In the genomic region with DNA sequence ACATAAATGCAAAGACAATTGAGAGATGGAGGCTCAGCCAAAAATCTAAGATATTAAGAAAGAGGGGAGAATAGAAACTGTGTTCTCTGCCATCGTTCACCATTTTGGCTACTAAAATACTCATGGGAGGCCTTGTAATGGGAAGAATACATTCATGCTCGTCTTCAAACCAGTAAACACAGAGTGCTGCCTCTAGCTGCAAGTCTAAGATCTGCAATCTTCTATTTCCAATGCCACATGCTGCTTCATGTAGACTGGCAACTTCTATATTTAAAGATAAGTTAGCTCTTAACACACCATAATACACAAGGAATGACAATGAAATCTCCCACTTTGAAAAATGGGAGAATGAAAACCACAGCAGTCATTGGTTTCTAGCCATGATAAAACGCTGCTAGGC, we compare ENCODE assay signal across 24 cellular contexts.
DNase-seq lines count a peak whose midpoint lies in the region; FAIRE-seq and TF ChIP-seq lines count a peak whose summit lies in the region.
"Had no signal": no experiment of that assay in that cellular context is flagged by ENCODE, and none has a peak within 500 bp of the region (broad histone marks: within the 10 kb centered on the region; RNA-seq: fewer than 3 reads in every experiment).

No MANE protein-coding gene starts in this region.

- no peaks in the 10 kb centered on the region for H3K27me3 Mint-ChIP-seq in neural crest cell (ENCODE audit: low read depth)
- H3K27me3 Mint-ChIP-seq: activated naive CD8-positive, alpha-beta T cell treated with anti-CD3 and anti-CD28 coated beads, Interleukin-2, amount 50 U/mL, for 24 hours; CD4-positive, alpha-beta T cell had no signal

- no peak for FAIRE-seq in bronchial epithelial cell (lab: Jason Lieb, UNC)
- FAIRE-seq: endothelial cell of umbilical vein, GM12891, small intestine, TTC549 had no signal

- H3K27ac Mint-ChIP-seq in neural crest cell (ENCODE audit: unreplicated experiment), result no peak overlapping the region
- H3K27ac Mint-ChIP-seq: activated CD4-positive, alpha-beta memory T cell treated with anti-CD3 and anti-CD28 coated beads, Interleukin-2, amount 10 ng/mL, durations not matched to agents 7 days and 5 days; activated naive CD8-positive, alpha-beta T cell treated with anti-CD3 and anti-CD28 coated beads, Interleukin-2, amount 50 U/mL, for 24 hours; activated T-helper 1 cell treated with anti-CD3 and anti-CD28 coated beads, Interleukin-12 subunit alpha, Interleukin-12 subunit beta, Interleukin-2, Interleukin-4 antibody, amounts not matched to agents 30 ng/mL and 10 ng/mL and 1 ng/mL, durations not matched to agents 14 hours and 24 hours and 36 hours; CD4-positive, alpha-beta T cell; stimulated activated effector memory CD8-positive, alpha-beta T cell treated with anti-CD3 and anti-CD28 coated beads, Interleukin-12 subunit alpha, Interleukin-12 subunit beta, amount 100 ng/mL, for 72 hours had no signal

- H3K36me3 Mint-ChIP-seq in neural crest cell (ENCODE audit: low read depth), result peaks cover 24% of the 10 kb centered on the region
- H3K36me3 Mint-ChIP-seq: stimulated activated effector memory CD8-positive, alpha-beta T cell treated with anti-CD3 and anti-CD28 coated beads, Interleukin-12 subunit alpha, Interleukin-12 subunit beta, amount 100 ng/mL, for 72 hours had no signal

- TF ChIP-seq CTCF in bronchial epithelial cell (IDR thresholded peaks at IDR 0.05; ENCODE audit: insufficient read depth, low read length, severe bottlenecking) (no peak), neural crest cell (conservative IDR thresholded peaks at IDR 0.05) (peak; percentile 24)

- peaks cover 40% of the 10 kb centered on the region for H3K9me3 Mint-ChIP-seq in neural crest cell
- H3K9me3 Mint-ChIP-seq: activated CD4-positive, alpha-beta memory T cell treated with anti-CD3 and anti-CD28 coated beads, Interleukin-2, amount 10 ng/mL, durations not matched to agents 7 days and 5 days had no signal

- DNase-seq in DMS 273 (lab: John Stamatoyannopoulos, UW; ENCODE audit: unreplicated experiment) (peak; percentile 0), DMS 273 treated with DMSO at 0.1 percent for 48 hours (lab: John Stamatoyannopoulos, UW) (no peak), MV-4-11 (lab: John Stamatoyannopoulos, UW) (peak; percentile 24), bronchial epithelial cell (ENCODE audit: low read depth) (peak; percentile 5), neural crest cell (ENCODE audit: low read depth, low spot score) (no peak), middle frontal gyrus (ENCODE audit: extremely low spot score, low spot score) (no peak), HuH-7.5 (ENCODE audit: low spot score) (no peak), medulla oblongata (ENCODE audit: extremely low spot score) (no peak)
- DNase-seq: 8988T; activated CD4-positive, alpha-beta memory T cell treated with anti-CD3 and anti-CD28 coated beads, Interleukin-2, amount 10 ng/mL, durations not matched to agents 7 days and 5 days; activated naive CD8-positive, alpha-beta T cell treated with anti-CD3 and anti-CD28 coated beads, Interleukin-2, amount 50 U/mL, for 24 hours; CD4-positive, alpha-beta T cell; KG1; NCI-H1436; NCI-H2227 treated with DMSO at 0.1 percent for 48 hours; small intestine had no signal

- H3K4me3 ChIP-seq in bronchial epithelial cell (ENCODE audit: low read depth, low read length), result no peak overlapping the region
- H3K4me3 ChIP-seq: HAP-1, SK-N-MC, tibial nerve had no signal

- peaks cover 12% of the 10 kb centered on the region for H3K4me1 Mint-ChIP-seq in neural crest cell
- H3K4me1 Mint-ChIP-seq: activated CD4-positive, alpha-beta memory T cell treated with anti-CD3 and anti-CD28 coated beads, Interleukin-2, amount 10 ng/mL, durations not matched to agents 7 days and 5 days; stimulated activated effector memory CD8-positive, alpha-beta T cell treated with anti-CD3 and anti-CD28 coated beads, Interleukin-12 subunit alpha, Interleukin-12 subunit beta, amount 100 ng/mL, for 72 hours had no signal

- H3K27me3 ChIP-seq in bronchial epithelial cell (ENCODE audit: control insufficient read depth, insufficient read depth, low read length), result no peaks in the 10 kb centered on the region
- H3K27me3 ChIP-seq: tibial nerve had no signal

- no peak overlapping the region for H3K4me3 Mint-ChIP-seq in neural crest cell
- H3K4me3 Mint-ChIP-seq: activated CD4-positive, alpha-beta memory T cell treated with anti-CD3 and anti-CD28 coated beads, Interleukin-2, amount 10 ng/mL, durations not matched to agents 7 days and 5 days; activated naive CD8-positive, alpha-beta T cell treated with anti-CD3 and anti-CD28 coated beads, Interleukin-2, amount 50 U/mL, for 24 hours; activated T-helper 1 cell treated with anti-CD3 and anti-CD28 coated beads, Interleukin-12 subunit alpha, Interleukin-12 subunit beta, Interleukin-2, Interleukin-4 antibody, amounts not matched to agents 30 ng/mL and 10 ng/mL and 1 ng/mL, durations not matched to agents 14 hours and 24 hours and 36 hours; CD4-positive, alpha-beta T cell; stimulated activated effector memory CD8-positive, alpha-beta T cell treated with anti-CD3 and anti-CD28 coated beads, Interleukin-12 subunit alpha, Interleukin-12 subunit beta, amount 100 ng/mL, for 72 hours had no signal

- no peaks in the 10 kb centered on the region for H3K36me3 ChIP-seq in bronchial epithelial cell (ENCODE audit: control insufficient read depth, insufficient read depth, low read length)
- H3K36me3 ChIP-seq: HAP-1, tibial nerve had no signal

Comparison
In these comparisons a context has a peak if more than half of its experiments do, and no peak if none do; other contexts are left out.
1. DNase-seq: peak in DMS 273 (single experiment), MV-4-11 (single experiment) and bronchial epithelial cell (single experiment); none in DMS 273 treated with DMSO at 0.1 percent for 48 hours (single experiment), neural crest cell (single experiment), middle frontal gyrus (single experiment), HuH-7.5 (single experiment) and medulla oblongata (single experiment).